In the genomic region with DNA sequence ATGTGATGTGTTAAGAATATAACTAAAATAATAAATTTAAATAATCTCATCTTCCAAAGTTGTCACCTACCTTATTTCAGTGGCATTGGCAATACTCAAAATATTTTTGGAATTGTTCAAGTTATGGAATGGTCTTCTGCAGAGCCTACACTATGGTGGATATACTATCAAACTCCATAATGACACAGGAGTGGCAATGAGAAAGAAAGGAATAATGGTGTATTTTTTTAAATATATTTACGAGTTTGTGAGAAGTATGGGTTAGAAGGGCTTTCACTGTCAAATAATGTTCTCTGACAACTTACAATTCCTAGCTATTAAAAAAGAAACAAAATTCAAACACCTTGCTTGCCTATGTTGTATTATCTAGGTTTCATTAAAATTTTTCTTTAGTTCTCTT, we compare ENCODE assay signal across 35 cellular contexts. TPM values are rescaled to one million over a fixed set of nuclear protein-coding genes. Genes with fewer than 3 reads are reported as not detected.
DNase-seq lines count a peak whose midpoint lies in the region; ATAC-seq, FAIRE-seq and TF ChIP-seq lines count a peak whose summit lies in the region.
"Had no signal": no experiment of that assay in that cellular context is flagged by ENCODE, and none has a peak within 500 bp of the region (broad histone marks: within the 10 kb centered on the region; RNA-seq: fewer than 3 reads in every experiment).

No MANE protein-coding gene starts in this region.

- in situ Hi-C loops in HepG2 (cut with HindIII; ENCODE audit: extremely low pct_ligation_motif_present, low pct_unique_long_range_greater_than_20kb), result no loop called here
- in situ Hi-C loops in GM12878 (cut with MboI), result no loop called here

- intact Hi-C loops in HepG2 (cut with micrococcal nuclease; ENCODE audit: unreplicated experiment) (no loop called here), right lobe of liver (cut with DNase I) (no loop called here), GM12878 (cut with micrococcal nuclease; ENCODE audit: unreplicated experiment) (no loop called here)

- H3K9ac ChIP-seq in HepG2 (ENCODE audit: insufficient read depth, low read depth, low read length) (no peak overlapping the region), GM12878 (ENCODE audit: control insufficient read depth, insufficient read depth, low read length) (no peak overlapping the region)
- H3K9ac ChIP-seq: BLaER1; BLaER1 treated with 17β-estradiol and CSF1 and Interleukin-3, amounts not matched to agents 10 nM and 100 nM had no signal

- SMC1A ChIA-PET in GM12878 (lab: Charles Lee; ENCODE audit: uncharacterized antibody, unreplicated experiment), result no interaction called here

- TF ChIP-seq POLR2A in HepG2 (IDR thresholded peaks at IDR 0.05; ENCODE audit: insufficient read depth in 1 of 2, low read depth in 2 of 2, low read length in 2 of 2) (no peak), right lobe of liver (IDR thresholded peaks at IDR 0.05) (no peak), GM12878 (IDR thresholded peaks at IDR 0.05; ENCODE audit: low read depth, low read length) (no peak)

- no peak for ATAC-seq in HepG2
- no peak for ATAC-seq in right lobe of liver
- ATAC-seq in GM12878, result no peak
- ATAC-seq in HG03159 (IDR thresholded peaks at IDR 0.05; ENCODE audit: unreplicated experiment), result no peak
- ATAC-seq: A549; CD8-positive, alpha-beta T cell had no signal

- no TSS peak for BruUV-seq in HepG2 (replicated peaks; lab: Mats Ljungman, UMichigan)
- no TSS peak for BruUV-seq in GM12878 (replicated peaks; lab: Mats Ljungman, UMichigan)

- H3K4me2 ChIP-seq in HepG2 (ENCODE audit: low read depth, low read length), result no peak overlapping the region
- no peak overlapping the region for H3K4me2 ChIP-seq in GM12878 (ENCODE audit: control insufficient read depth, insufficient read depth)
- H3K4me2 ChIP-seq: A549; BLaER1; BLaER1 treated with 17β-estradiol and CSF1 and Interleukin-3, amounts not matched to agents 10 nM and 100 nM had no signal

- H3K4me1 ChIP-seq in HepG2 (ENCODE audit: insufficient read depth, low read length) (peaks cover 20% of the 10 kb centered on the region), right lobe of liver (peaks cover 0 to 10% (median 4%) of the 10 kb centered on the region in 4 donors), GM12878 (ENCODE audit: control insufficient read depth, insufficient read depth, low read length) (no peaks in the 10 kb centered on the region), small intestine (ENCODE audit: control insufficient read depth in 2 of 2, insufficient read depth in 1 of 2, low read depth in 1 of 2, low read length in 1 of 2) (no peaks in the 10 kb centered on the region)
- H3K4me1 ChIP-seq: BE2C, BLaER1, Caco-2 had no signal

- FAIRE-seq in HepG2 (lab: Jason Lieb, UNC), result no peak
- FAIRE-seq in G401.6 (lab: Jason Lieb, UNC), result peak; percentile 3
- FAIRE-seq in GM12878 (lab: Jason Lieb, UNC), result peak; percentile 7
- peak; percentile 10 for FAIRE-seq in small intestine (lab: Jason Lieb, UNC)
- FAIRE-seq: A204.1, D721Med had no signal

- H3K79me2 ChIP-seq in HepG2 (ENCODE audit: insufficient read depth, low read length) (no peaks in the 10 kb centered on the region), GM12878 (ENCODE audit: control insufficient read depth, insufficient read depth, low read length) (no peaks in the 10 kb centered on the region)

- H3K27ac ChIP-seq in HepG2 (ENCODE audit: extremely low read length, insufficient read depth, low read length) (no peak overlapping the region), right lobe of liver (no peak overlapping the region), GM12878 (ENCODE audit: control insufficient read depth, insufficient read depth) (no peak overlapping the region), small intestine (ENCODE audit: low read depth in 1 of 2, low read length in 1 of 2) (no peak overlapping the region)
- H3K27ac ChIP-seq: 22Rv1; A549; BLaER1; BLaER1 treated with 17β-estradiol and CSF1 and Interleukin-3, amounts not matched to agents 10 nM and 100 nM; C4-2B had no signal

- 93% methylated on average over 1 of the region's 1 CpG for WGBS in HepG2 (ENCODE audit: low lambda C conversion rate)
- 100% methylated on average over 1 of the region's 1 CpG for WGBS in right lobe of liver (ENCODE audit: insufficient coverage, low coverage, low lambda C conversion rate, missing lambda C conversion rate)
- 100% methylated on average over 1 of the region's 1 CpG for WGBS in GM12878 (ENCODE audit: insufficient coverage, insufficient replicate concordance, low lambda C conversion rate, missing lambda C conversion rate)
- 95 to 98% (median 98%) methylated on average over 1 of the region's 1 CpG for WGBS in small intestine, 3 donors

- H3K4me3 ChIP-seq in HepG2 (replicated peaks in 1 of 3; ENCODE audit: insufficient read depth in 1 of 3, low read depth in 2 of 3, low read length in 3 of 3) (no peak overlapping the region), right lobe of liver (no peak overlapping the region), GM12878 (no peak overlapping the region), small intestine (ENCODE audit: low read depth in 1 of 2, low read length in 2 of 2) (no peak overlapping the region), H7 (ENCODE audit: insufficient read depth, low read depth, low read length) (no peak overlapping the region)
- H3K4me3 ChIP-seq: A549; BLaER1; BLaER1 treated with 17β-estradiol and CSF1 and Interleukin-3, amounts not matched to agents 10 nM and 100 nM had no signal

- H3K27me3 ChIP-seq in HepG2 (ENCODE audit: control insufficient read depth in 1 of 2, insufficient read depth in 2 of 2, low read length in 2 of 2) (no peaks in the 10 kb centered on the region), right lobe of liver (no peaks in the 10 kb centered on the region), GM12878 (replicated peaks in 1 of 2; ENCODE audit: control insufficient read depth in 2 of 2, insufficient read depth in 2 of 2, low read length in 1 of 2) (no peaks in the 10 kb centered on the region), small intestine (ENCODE audit: control insufficient read depth in 2 of 2, insufficient read depth in 2 of 2, low read length in 2 of 2) (no peaks in the 10 kb centered on the region), H7 (ENCODE audit: control insufficient read depth, insufficient read depth, low read length) (no peaks in the 10 kb centered on the region)
- H3K27me3 ChIP-seq: BE2C; BLaER1; BLaER1 treated with 17β-estradiol and CSF1 and Interleukin-3, amounts not matched to agents 10 nM and 100 nM had no signal

- RAD21 ChIA-PET in GM12878 (lab: Charles Lee; ENCODE audit: unreplicated experiment), result no interaction called here

- POLR2A ChIA-PET in HepG2 (lab: Yijun Ruan, JAX), result interaction anchor here (2.0 kb wide), 1 partner anchor 38 kb away, joined by 8 read pairs; the partner anchor contains the start of gene HEATR5A
- POLR2A ChIA-PET in GM12878 (lab: Charles Lee), result no interaction called here

- H3K9me3 ChIP-seq in HepG2 (ENCODE audit: low read length) (no peaks in the 10 kb centered on the region), right lobe of liver (no peaks in the 10 kb centered on the region), GM12878 (replicated peaks; ENCODE audit: control insufficient read depth, insufficient read depth, low read length) (no peaks in the 10 kb centered on the region), small intestine (ENCODE audit: control insufficient read depth, low read depth) (no peaks in the 10 kb centered on the region)
- H3K9me3 ChIP-seq: A549; BE2C; BLaER1; BLaER1 treated with 17β-estradiol and CSF1 and Interleukin-3, amounts not matched to agents 10 nM and 100 nM; Caco-2 had no signal

- CTCF ChIA-PET in HepG2 (lab: Yijun Ruan, JAX; ENCODE audit: low intra/inter-chr PET ratio, low total read pairs) (no interaction called here), GM12878 (lab: Yijun Ruan, JAX) (interaction anchor here (0.6 kb wide), 1 partner anchor 13 kb away, joined by 3 read pairs; no protein-coding TSS in a partner anchor)

- H4K20me1 ChIP-seq in HepG2 (ENCODE audit: insufficient read depth, low read length), result no peaks in the 10 kb centered on the region
- H4K20me1 ChIP-seq in GM12878 (ENCODE audit: control insufficient read depth, insufficient read depth), result no peaks in the 10 kb centered on the region
- H4K20me1 ChIP-seq: BLaER1; BLaER1 treated with 17β-estradiol and CSF1 and Interleukin-3, amounts not matched to agents 10 nM and 100 nM had no signal

- no peak for TF ChIP-seq EP300 in HepG2 (IDR thresholded peaks at IDR 0.05; ENCODE audit: low read depth in 2 of 2, low read length in 2 of 2)
- TF ChIP-seq EP300 in HepG2 (CRISPR knock-in tag; IDR thresholded peaks at IDR 0.05; ENCODE audit: borderline replicate concordance), result no peak
- TF ChIP-seq EP300 in GM12878 (IDR thresholded peaks at IDR 0.05; ENCODE audit: borderline replicate concordance in 1 of 2, control insufficient read depth in 1 of 2, low read depth in 2 of 2, low read length in 2 of 2), result no peak

- TF ChIP-seq CTCF in HepG2 (CRISPR knock-in tag; IDR thresholded peaks at IDR 0.05) (no peak), right lobe of liver (IDR thresholded peaks at IDR 0.05) (no peak), GM12878 (IDR thresholded peaks at IDR 0.05 in 2 of 3, conservative IDR thresholded peaks at IDR 0.05 in 1 of 3; ENCODE audit: control insufficient read depth in 2 of 3, extremely low read depth in 1 of 3, insufficient read depth in 1 of 3, low read depth in 3 of 3, low read length in 3 of 3) (no peak)

- H3K36me3 ChIP-seq in HepG2 (replicated peaks in 1 of 2; ENCODE audit: control insufficient read depth in 1 of 2, insufficient read depth in 2 of 2, low read length in 2 of 2) (peaks cover 4 to 19% of the 10 kb centered on the region in 2 experiments; a peak in 4 of 5 replicates), right lobe of liver (peaks cover 0 to 22% (median 3%) of the 10 kb centered on the region in 4 donors), GM12878 (ENCODE audit: control insufficient read depth in 2 of 2, insufficient read depth in 2 of 2, low read length in 1 of 2) (no peaks in the 10 kb centered on the region), small intestine (ENCODE audit: control insufficient read depth in 2 of 2, insufficient read depth in 2 of 2, low read length in 2 of 2) (peaks cover 2 to 10% of the 10 kb centered on the region in 2 donors), H7 (replicated peaks; ENCODE audit: control insufficient read depth, insufficient read depth, low read length) (peaks cover 2% of the 10 kb centered on the region; the same call in 1 of the 2 replicates)
- H3K36me3 ChIP-seq: BLaER1 had no signal

- DNase-seq in HepG2 (ENCODE audit: low spot score) (no peak), right lobe of liver (no peak), GM12878 (ENCODE audit: low read depth, low spot score) (no peak), small intestine (no peak), H7 (no peak), NCI-H524 (lab: John Stamatoyannopoulos, UW) (no peak)
- DNase-seq: 8988T; ACHN; AML-193; BE2C; C1 segment of cervical spinal cord; Caco-2; Calu3; CD4-positive, alpha-beta memory T cell; CD4-positive, alpha-beta T cell; CD4-positive, CD25-positive, alpha-beta regulatory T cell; CD8-positive, alpha-beta memory T cell; CD8-positive, alpha-beta T cell; COR-L47; DMS 273 treated with DMSO at 0.1 percent for 48 hours; DMS153; DMS53; DMS79; DMS79 treated with DMSO at 0.1 percent for 48 hours; DND-41; EL had no signal

- TF ChIP-seq RAD21 in HepG2 (CRISPR knock-in tag; IDR thresholded peaks at IDR 0.05), result no peak
- no peak for TF ChIP-seq RAD21 in GM12878 (IDR thresholded peaks at IDR 0.05; ENCODE audit: insufficient read depth, low read depth, low read length)

- no peak overlapping the region for H2AFZ ChIP-seq in HepG2 (ENCODE audit: low read length)
- H2AFZ ChIP-seq in GM12878 (ENCODE audit: control insufficient read depth, low read depth, low read length), result no peak overlapping the region

RNA-seq across cellular contexts. Expression of gene HEATR5A, which starts 38.1 kb away (rescaled TPM):
- 105 and 172 TPM in 2 replicates for total RNA-seq in HepG2 (2016; rRNA removed; fragmentation: Illumina TruSeq; extraction: Trizol)
- total RNA-seq in HepG2 (2016; cell fraction: cytosol; rRNA removed; fragmentation: Illumina TruSeq; extraction: Trizol; ENCODE audit: low read depth), result 20.4 and 21.9 TPM in 2 replicates
- total RNA-seq in HepG2 (2016; cell fraction: insoluble cytoplasmic fraction; rRNA removed; fragmentation: Illumina TruSeq; extraction: Trizol), result 101 and 173 TPM in 2 replicates
- 25.0 and 28.4 TPM in 2 replicates for total RNA-seq in HepG2 (2016; cell fraction: membrane; rRNA removed; fragmentation: Illumina TruSeq; extraction: Trizol)
- total RNA-seq in HepG2 (2016; cell fraction: nucleus; rRNA removed; fragmentation: Illumina TruSeq; extraction: Trizol), result 106 and 117 TPM in 2 replicates
- 35.4 and 36.4 TPM in 2 replicates for polyA plus RNA-seq in HepG2 (2011; rRNA removed)
- 18.7 and 28.7 TPM in 2 replicates for polyA plus RNA-seq in HepG2 (2011; cell fraction: cytosol; rRNA removed)
- polyA plus RNA-seq in HepG2 (2011; cell fraction: nucleus; rRNA removed), result 17.1 and 21.5 TPM in 2 replicates
- polyA plus RNA-seq in HepG2 (2012), result 36.1 and 45.9 TPM in 2 replicates
- polyA plus RNA-seq in HepG2 (2016; cell fraction: cytosol; fragmentation: Illumina TruSeq; extraction: Trizol; ENCODE audit: low read depth), result 7.9 and 8.6 TPM in 2 replicates
- polyA plus RNA-seq in HepG2 (2016; cell fraction: insoluble cytoplasmic fraction; fragmentation: Illumina TruSeq; extraction: Trizol; ENCODE audit: low read depth), result 69.4 and 72.9 TPM in 2 replicates
- 11.9 and 12.6 TPM in 2 replicates for polyA plus RNA-seq in HepG2 (2016; cell fraction: membrane; fragmentation: Illumina TruSeq; extraction: Trizol; ENCODE audit: low read depth)
- 46.2 and 49.9 TPM in 2 replicates for polyA plus RNA-seq in HepG2 (2016; cell fraction: nucleus; fragmentation: Illumina TruSeq; extraction: Trizol; ENCODE audit: insufficient read depth, low read depth)
- 118 and 198 TPM in 2 replicates for polyA minus RNA-seq in HepG2 (2011; rRNA and poly(A)+ RNA removed; ENCODE audit: low replicate concordance)
- 44.9 and 53.1 TPM in 2 replicates for polyA minus RNA-seq in HepG2 (2011; cell fraction: cytosol; rRNA and poly(A)+ RNA removed)
- 106 and 121 TPM in 2 replicates for polyA minus RNA-seq in HepG2 (2011; cell fraction: nucleus; rRNA and poly(A)+ RNA removed)
- 10 to 100 TPM; 13.2 to 20.8 (median 17.6) TPM for total RNA-seq in right lobe of liver
- total RNA-seq in GM12878 (2013; cell fraction: nucleolus; rRNA removed), result 24.3 and 36.7 TPM in 2 replicates
- 9.3 and 11.5 TPM in 2 replicates for total RNA-seq in GM12878 (2014; rRNA removed)
- 9.7 and 10.1 TPM in 2 replicates for total RNA-seq in GM12878 (2014; rRNA removed; fragmentation: Illumina TruSeq; extraction: Trizol)
- total RNA-seq in GM12878 (2021), result 11.6 and 13.4 TPM in 2 replicates
- polyA plus RNA-seq in GM12878 (2011; ENCODE audit: low read depth), result 4.7 TPM
- 14.2 and 19.6 TPM in 2 replicates for polyA plus RNA-seq in GM12878 (2011; rRNA removed)
- polyA plus RNA-seq in GM12878 (2011; cell fraction: cytosol; rRNA removed), result 6.5 and 6.7 TPM in 2 replicates
- 5.0 and 6.2 TPM in 2 replicates for polyA plus RNA-seq in GM12878 (2011; cell fraction: nucleus; rRNA removed)
- polyA plus RNA-seq in GM12878 (2012), result 4.2 and 6.6 TPM in 2 replicates
- polyA plus RNA-seq in GM12878 (2014; fragmentation: Illumina TruSeq; extraction: Trizol), result 6.6 and 8.8 TPM in 2 replicates
- 10 to 100 TPM; 25.4 to 37.1 TPM for polyA plus RNA-seq in GM12878 (2014; fragmentation: Nextera tagmentation; extraction: Ambion mirVana)
- polyA plus RNA-seq in GM12878 (2014; rRNA removed), result 4.7 and 5.1 TPM in 2 replicates
- 10 to 100 TPM; 19.2 to 20.9 TPM for polyA plus RNA-seq in GM12878 (2016; fragmentation: Nextera tagmentation; extraction: Ambion mirVana)
- 18.8 and 22.4 TPM in 2 replicates for polyA minus RNA-seq in GM12878 (2011; rRNA and poly(A)+ RNA removed)
- polyA minus RNA-seq in GM12878 (2011; cell fraction: cytosol; rRNA and poly(A)+ RNA removed), result 5.7 and 5.9 TPM in 2 replicates
- 6.8 and 16.1 TPM in 2 replicates for polyA minus RNA-seq in GM12878 (2011; cell fraction: nucleus; rRNA and poly(A)+ RNA removed)
- 10 to 100 TPM in 1 of 3 donors, 1 to 10 TPM in 2; 8.1 to 21.2 (median 8.4) TPM for polyA plus RNA-seq in small intestine
- total RNA-seq in H7 (2014; rRNA removed; shearing (Covaris generic)), result 18.2 and 19.3 TPM in 2 replicates
